ENCODE assay signal across 11 cellular contexts in genomic region chr9:118961857-118962256, GRCh38.
DNase-seq lines count a peak whose midpoint lies in the region; ATAC-seq and TF ChIP-seq lines count a peak whose summit lies in the region.
"Had no signal": no experiment of that assay in that cellular context is flagged by ENCODE, and none has a peak within 500 bp of the region (broad histone marks: within the 10 kb centered on the region; RNA-seq: fewer than 3 reads in every experiment).

No MANE protein-coding gene starts in this region.

- H3K4me3 Mint-ChIP-seq in activated CD4-positive, alpha-beta T cell treated with anti-CD3 and anti-CD28 coated beads, Interleukin-2, amount 10 ng/mL, durations not matched to agents 24 days and 14 days = no peak overlapping the region
- H3K4me3 Mint-ChIP-seq in type B pancreatic cell (no peak overlapping the region), Calu3 (ENCODE audit: low read depth, unreplicated experiment) (no peak overlapping the region)
- H3K4me3 Mint-ChIP-seq: stimulated activated naive B cell treated with anti-CD40 and anti-IgM and Interleukin-4, amounts not matched to agents 10 μg/mL and 1 μg/mL and 100 μg/mL, for 72 hours had no signal

- H3K27ac ChIP-seq in Panc1 (ENCODE audit: low read length) (no peak overlapping the region), cardiac muscle cell (peak overlapping the region; percentile 40), rectal smooth muscle tissue (ENCODE audit: low read depth, low read length) (peak overlapping the region; percentile 23)
- H3K27ac ChIP-seq: SK-N-MC had no signal

- no peaks in the 10 kb centered on the region for H3K27me3 Mint-ChIP-seq in activated CD4-positive, alpha-beta T cell treated with anti-CD3 and anti-CD28 coated beads, Interleukin-2, amount 10 ng/mL, durations not matched to agents 24 days and 14 days
- H3K27me3 Mint-ChIP-seq in type B pancreatic cell (no peaks in the 10 kb centered on the region), Calu3 (ENCODE audit: unreplicated experiment) (no peaks in the 10 kb centered on the region)
- H3K27me3 Mint-ChIP-seq: stimulated activated naive B cell treated with anti-CD40 and anti-IgM and Interleukin-4, amounts not matched to agents 10 μg/mL and 1 μg/mL and 100 μg/mL, for 72 hours had no signal

- no peaks in the 10 kb centered on the region for H3K36me3 Mint-ChIP-seq in activated CD4-positive, alpha-beta T cell treated with anti-CD3 and anti-CD28 coated beads, Interleukin-2, amount 10 ng/mL, durations not matched to agents 24 days and 14 days (ENCODE audit: low read depth)
- H3K36me3 Mint-ChIP-seq in type B pancreatic cell (no peaks in the 10 kb centered on the region), Calu3 (ENCODE audit: insufficient read depth, unreplicated experiment) (no peaks in the 10 kb centered on the region)
- H3K36me3 Mint-ChIP-seq: stimulated activated naive B cell treated with anti-CD40 and anti-IgM and Interleukin-4, amounts not matched to agents 10 μg/mL and 1 μg/mL and 100 μg/mL, for 72 hours had no signal

- H3K9me3 Mint-ChIP-seq in activated CD4-positive, alpha-beta T cell treated with anti-CD3 and anti-CD28 coated beads, Interleukin-2, amount 10 ng/mL, durations not matched to agents 24 days and 14 days = no peaks in the 10 kb centered on the region
- H3K9me3 Mint-ChIP-seq in type B pancreatic cell = no peaks in the 10 kb centered on the region
- H3K9me3 Mint-ChIP-seq in Calu3 (ENCODE audit: low read depth, unreplicated experiment) = peaks cover 13% of the 10 kb centered on the region

- DNase-seq in G401 (ENCODE audit: low spot score) (peak; percentile 9), Panc1 (ENCODE audit: low read depth, low spot score) (peak; percentile 2), cardiac muscle cell (ENCODE audit: low read depth in 1 of 2, low spot score in 1 of 2) (peak in 1 of 2 donors; percentile 34), type B pancreatic cell (ENCODE audit: extremely low spot score, unreplicated experiment) (no peak), Calu3 (no peak)
- no peak for DNase-seq in activated CD4-positive, alpha-beta T cell treated with anti-CD3 and anti-CD28 coated beads, Interleukin-2, amount 10 ng/mL, durations not matched to agents 24 days and 14 days
- DNase-seq: NCI-H1092 treated with DMSO at 0.1 percent for 48 hours; stimulated activated naive B cell treated with anti-CD40 and anti-IgM and Interleukin-4, amounts not matched to agents 10 μg/mL and 1 μg/mL and 100 μg/mL, for 72 hours had no signal

- no peaks in the 10 kb centered on the region for H3K36me3 ChIP-seq in Panc1 (ENCODE audit: control insufficient read depth, insufficient read depth, low read length)
- no peaks in the 10 kb centered on the region for H3K36me3 ChIP-seq in cardiac muscle cell
- H3K36me3 ChIP-seq in rectal smooth muscle tissue (ENCODE audit: control insufficient read depth, insufficient read depth, low read length) = no peaks in the 10 kb centered on the region

- H3K27ac Mint-ChIP-seq in activated CD4-positive, alpha-beta T cell treated with anti-CD3 and anti-CD28 coated beads, Interleukin-2, amount 10 ng/mL, durations not matched to agents 24 days and 14 days = no peak overlapping the region
- H3K27ac Mint-ChIP-seq in type B pancreatic cell = no peak overlapping the region
- H3K27ac Mint-ChIP-seq in Calu3 (ENCODE audit: unreplicated experiment) = no peak overlapping the region
- H3K27ac Mint-ChIP-seq: stimulated activated naive B cell treated with anti-CD40 and anti-IgM and Interleukin-4, amounts not matched to agents 10 μg/mL and 1 μg/mL and 100 μg/mL, for 72 hours had no signal

- H3K27me3 ChIP-seq in Panc1 (ENCODE audit: control insufficient read depth, insufficient read depth, low read length) (no peaks in the 10 kb centered on the region), cardiac muscle cell (no peaks in the 10 kb centered on the region), rectal smooth muscle tissue (ENCODE audit: control insufficient read depth, insufficient read depth, low read length) (no peaks in the 10 kb centered on the region)

- ATAC-seq in Panc1 (no peak), HG02981 (IDR thresholded peaks at IDR 0.05; ENCODE audit: unreplicated experiment) (no peak)
- ATAC-seq: stimulated activated naive B cell treated with anti-CD40 and anti-IgM and Interleukin-4, amounts not matched to agents 10 μg/mL and 1 μg/mL and 100 μg/mL, for 72 hours had no signal

- H3K4me1 ChIP-seq in Panc1 (ENCODE audit: control insufficient read depth, insufficient read depth, low read length) (no peaks in the 10 kb centered on the region), cardiac muscle cell (ENCODE audit: low read depth) (peaks cover 6% of the 10 kb centered on the region), rectal smooth muscle tissue (ENCODE audit: control insufficient read depth, insufficient read depth, low read length) (peaks cover 2% of the 10 kb centered on the region)

- TF ChIP-seq CTCF in Panc1 (IDR thresholded peaks at IDR 0.05) = no peak
- no peak for TF ChIP-seq CTCF in cardiac muscle cell (IDR thresholded peaks at IDR 0.05; ENCODE audit: low read depth, low read length)
- no peak for TF ChIP-seq CTCF in type B pancreatic cell (conservative IDR thresholded peaks at IDR 0.05)
- no peak for TF ChIP-seq CTCF in Calu3 (IDR thresholded peaks at IDR 0.05; ENCODE audit: unreplicated experiment)

- no peak overlapping the region for H3K4me3 ChIP-seq in Panc1 (ENCODE audit: low read depth in 2 of 2, low read length in 2 of 2)
- H3K4me3 ChIP-seq in cardiac muscle cell = no peak overlapping the region
- no peak overlapping the region for H3K4me3 ChIP-seq in rectal smooth muscle tissue (ENCODE audit: low read length)
- H3K4me3 ChIP-seq: SK-N-MC had no signal

- BruUV-seq in Panc1 (replicated peaks; lab: Mats Ljungman, UMichigan) = no TSS peak
- no TSS peak for BruUV-seq in Calu3 (replicated peaks; lab: Mats Ljungman, UMichigan)

- H3K4me1 Mint-ChIP-seq in activated CD4-positive, alpha-beta T cell treated with anti-CD3 and anti-CD28 coated beads, Interleukin-2, amount 10 ng/mL, durations not matched to agents 24 days and 14 days = no peaks in the 10 kb centered on the region
- H3K4me1 Mint-ChIP-seq in type B pancreatic cell (ENCODE audit: unreplicated experiment) (no peaks in the 10 kb centered on the region), Calu3 (ENCODE audit: low read depth, unreplicated experiment) (no peaks in the 10 kb centered on the region)
- H3K4me1 Mint-ChIP-seq: stimulated activated naive B cell treated with anti-CD40 and anti-IgM and Interleukin-4, amounts not matched to agents 10 μg/mL and 1 μg/mL and 100 μg/mL, for 72 hours had no signal

- H3K9ac ChIP-seq in rectal smooth muscle tissue (ENCODE audit: low read length) = no peak overlapping the region

- H3K9me3 ChIP-seq in Panc1 (ENCODE audit: control insufficient read depth, insufficient read depth, low read depth, low read length) (no peaks in the 10 kb centered on the region), cardiac muscle cell (ENCODE audit: low read depth) (no peaks in the 10 kb centered on the region)

- CTCF ChIA-PET in Panc1 (lab: Charles Lee) (no interaction called here), Calu3 (lab: Charles Lee) (no interaction called here)

- in situ Hi-C loops in G401 (cut with HindIII; ENCODE audit: low sequenced_read_pairs) = no loop called here
- in situ Hi-C loops in Panc1 (cut with HindIII; ENCODE audit: low pct_unique_long_range_greater_than_20kb, low sequenced_read_pairs) = no loop called here

- POLR2A ChIA-PET in Panc1 (lab: Charles Lee) = no interaction called here

- intact Hi-C loops in Panc1 (cut with micrococcal nuclease; ENCODE audit: unreplicated experiment) = no loop called here
- intact Hi-C loops in activated CD4-positive, alpha-beta T cell treated with anti-CD3 and anti-CD28 coated beads, Interleukin-2, amount 10 ng/mL, durations not matched to agents 24 days and 14 days (cut with micrococcal nuclease) = no loop called here
- intact Hi-C loops in Calu3 (cut with micrococcal nuclease; ENCODE audit: unreplicated experiment) = no loop called here

Comparison
In these comparisons a context has a peak if more than half of its experiments do, and no peak if none do; other contexts are left out.
1. DNase-seq: peak in G401 (single experiment) and Panc1 (single experiment); none in activated CD4-positive, alpha-beta T cell treated with anti-CD3 and anti-CD28 coated beads, Interleukin-2, amount 10 ng/mL, durations not matched to agents 24 days and 14 days (single experiment), type B pancreatic cell (single experiment) and Calu3 (single experiment).